In genomic region chr6:12295558-12296254, GRCh38 we compare ENCODE assay signal across 15 cellular contexts. TPM values are rescaled to one million over a fixed set of nuclear protein-coding genes. Genes with fewer than 3 reads are reported as not detected.
DNase-seq lines count a peak whose midpoint lies in the region; ATAC-seq and TF ChIP-seq lines count a peak whose summit lies in the region.
"Had no signal": no experiment of that assay in that cellular context is flagged by ENCODE, and none has a peak within 500 bp of the region (broad histone marks: within the 10 kb centered on the region; RNA-seq: fewer than 3 reads in every experiment).

No MANE protein-coding gene starts in this region.

- H3K27me3 Mint-ChIP-seq in HFFc6 (ENCODE audit: insufficient read depth) = peaks cover 3% of the 10 kb centered on the region; the same call in 1 of the 2 replicates

- H3K4me1 ChIP-seq in body of pancreas (peaks cover 41% of the 10 kb centered on the region), hepatocyte (ENCODE audit: insufficient read depth) (peaks cover 4% of the 10 kb centered on the region), suprapubic skin (peaks cover 52% of the 10 kb centered on the region)

- intact Hi-C loops in body of pancreas (cut with DNase I) = loop anchor here (10.0 kb wide), 1 partner anchor 309 kb away; no protein-coding TSS in a partner anchor

- no peak overlapping the region for H2AFZ ChIP-seq in hepatocyte
- H2AFZ ChIP-seq: neural progenitor cell had no signal

- H3K36me3 Mint-ChIP-seq in HFFc6 (ENCODE audit: low read depth) = peaks cover 41% of the 10 kb centered on the region
- H3K36me3 Mint-ChIP-seq: neural progenitor cell had no signal

- no peaks in the 10 kb centered on the region for H3K9me3 ChIP-seq in body of pancreas
- H3K9me3 ChIP-seq in hepatocyte (ENCODE audit: low read depth) = no peaks in the 10 kb centered on the region
- no peaks in the 10 kb centered on the region for H3K9me3 ChIP-seq in suprapubic skin
- H3K9me3 ChIP-seq: right atrium auricular region had no signal

- no peak for TF ChIP-seq EP300 in suprapubic skin (IDR thresholded peaks at IDR 0.05)

- H3K27ac Mint-ChIP-seq in HFFc6 = peak overlapping the region; percentile 94
- H3K27ac Mint-ChIP-seq: activated CD8-positive, alpha-beta T cell treated with anti-CD3 and anti-CD28 coated beads for 36 hours had no signal

- no peak for TF ChIP-seq POLR2A in body of pancreas (IDR thresholded peaks at IDR 0.05)
- TF ChIP-seq POLR2A in suprapubic skin (IDR thresholded peaks at IDR 0.05) = no peak

- H3K27me3 ChIP-seq in body of pancreas = no peaks in the 10 kb centered on the region
- no peaks in the 10 kb centered on the region for H3K27me3 ChIP-seq in hepatocyte
- no peaks in the 10 kb centered on the region for H3K27me3 ChIP-seq in suprapubic skin
- H3K27me3 ChIP-seq: right atrium auricular region had no signal

- no peaks in the 10 kb centered on the region for H4K20me1 ChIP-seq in hepatocyte (ENCODE audit: insufficient read depth, poor library complexity, severe bottlenecking)

- TF ChIP-seq CTCF in HFFc6 (IDR thresholded peaks at IDR 0.05) = no peak
- no peak for TF ChIP-seq CTCF in body of pancreas (IDR thresholded peaks at IDR 0.05)
- no peak for TF ChIP-seq CTCF in hepatocyte (IDR thresholded peaks at IDR 0.05; ENCODE audit: poor library complexity)
- no peak for TF ChIP-seq CTCF in suprapubic skin (IDR thresholded peaks at IDR 0.05)

- H3K4me3 Mint-ChIP-seq in HFFc6 = peak overlapping the region; percentile 73
- H3K4me3 Mint-ChIP-seq: activated CD8-positive, alpha-beta T cell treated with anti-CD3 and anti-CD28 coated beads for 36 hours; neural progenitor cell had no signal

- H3K36me3 ChIP-seq in body of pancreas (replicated peaks in 1 of 2; ENCODE audit: insufficient read depth in 1 of 2, low read depth in 2 of 2) (peaks cover 0 to 2% of the 10 kb centered on the region in 2 donors), hepatocyte (replicated peaks; ENCODE audit: insufficient read depth, low read depth) (no peaks in the 10 kb centered on the region), suprapubic skin (no peaks in the 10 kb centered on the region)
- H3K36me3 ChIP-seq: neural progenitor cell, right atrium auricular region had no signal

- ATAC-seq in body of pancreas = no peak
- ATAC-seq in HG02798 (IDR thresholded peaks at IDR 0.05; ENCODE audit: poor library complexity, unreplicated experiment) = no peak
- no peak for ATAC-seq in GM19351 (IDR thresholded peaks at IDR 0.05; ENCODE audit: unreplicated experiment)
- ATAC-seq: activated CD8-positive, alpha-beta T cell treated with anti-CD3 and anti-CD28 coated beads for 36 hours had no signal

- peaks cover 11% of the 10 kb centered on the region for H3K79me2 ChIP-seq in hepatocyte

- H3K9me2 ChIP-seq in hepatocyte (replicated peaks; ENCODE audit: insufficient read depth) = no peaks in the 10 kb centered on the region

- no peaks in the 10 kb centered on the region for H3K9me3 Mint-ChIP-seq in HFFc6
- H3K9me3 Mint-ChIP-seq: activated CD8-positive, alpha-beta T cell treated with anti-CD3 and anti-CD28 coated beads for 36 hours; neural progenitor cell had no signal

- H3K4me2 ChIP-seq in hepatocyte = no peak overlapping the region
- H3K4me2 ChIP-seq: neural progenitor cell had no signal

- no peak overlapping the region for H3K4me3 ChIP-seq in body of pancreas
- H3K4me3 ChIP-seq in hepatocyte = no peak overlapping the region
- H3K4me3 ChIP-seq in suprapubic skin = peak overlapping the region; percentile 15
- H3K4me3 ChIP-seq: neural progenitor cell, right atrium auricular region had no signal

- WGBS in body of pancreas, 2 donors = 77 to 83% methylated on average over 14 of the region's 14 CpGs
- 81% methylated on average over 14 of the region's 14 CpGs for WGBS in hepatocyte (ENCODE audit: low lambda C conversion rate, missing lambda C conversion rate)
- WGBS in suprapubic skin = 57% methylated on average over 14 of the region's 14 CpGs

- H3K4me1 Mint-ChIP-seq in HFFc6 (ENCODE audit: low read depth) = peaks cover 72% of the 10 kb centered on the region

- DNase-seq in HFFc6 = no peak
- no peak for DNase-seq in body of pancreas
- DNase-seq in hepatocyte (ENCODE audit: low spot score) = no peak
- no peak for DNase-seq in suprapubic skin (ENCODE audit: low spot score in 2 of 2)
- no peak for DNase-seq in SKM-1 (lab: John Stamatoyannopoulos, UW; ENCODE audit: unreplicated experiment)
- DNase-seq in NOMO-1 (lab: John Stamatoyannopoulos, UW; ENCODE audit: unreplicated experiment in 2 of 2) = no peak
- DNase-seq: activated CD8-positive, alpha-beta T cell treated with anti-CD3 and anti-CD28 coated beads for 36 hours; anterior cingulate cortex; NCI-H1092; stimulated activated CD4-positive, alpha-beta T cell treated with anti-CD3 and anti-CD28 coated beads, Interleukin-4, amount 100 ng/mL, for 24 hours had no signal

- H3K27ac ChIP-seq in body of pancreas (peak overlapping the region in 3 of 4 donors; percentile 0 to 54 (median 12)), hepatocyte (peak overlapping the region; percentile 84), suprapubic skin (peak overlapping the region; percentile 68)
- H3K27ac ChIP-seq: neural progenitor cell had no signal

RNA-seq across cellular contexts. Expression of gene EDN1, which starts 5.5 kb away (rescaled TPM):
- total RNA-seq in HFFc6 (2021; fragmentation: NEBNext Ultra II Directional; extraction: Animal tissue kit (Norgen Biotek cat#: 25700)) = 1 to 10 TPM; 2.6 to 7.4 (median 3.7) TPM
- 10 to 100 TPM in 1 of 2 donors, under 1 TPM in 1; 0.66 to 19.7 TPM for total RNA-seq in body of pancreas
- 25.0 and 26.7 TPM in 2 replicates for total RNA-seq in hepatocyte
- 40.7 and 41.8 TPM in 2 replicates for polyA plus RNA-seq in hepatocyte
- 10 to 100 TPM; 18.7 to 23.3 (median 20.7) TPM for total RNA-seq in suprapubic skin
- total RNA-seq: SK-MEL-5 had no signal

Comparison
In these comparisons a context has a peak if more than half of its experiments do, and no peak if none do; other contexts are left out.
1. H3K27ac ChIP-seq: peak in every context shown above with its lines; median percentile 84 in hepatocyte; 68 in suprapubic skin; 12 in body of pancreas.